9 cellular contexts compared by ENCODE assay signal in the genomic region with DNA sequence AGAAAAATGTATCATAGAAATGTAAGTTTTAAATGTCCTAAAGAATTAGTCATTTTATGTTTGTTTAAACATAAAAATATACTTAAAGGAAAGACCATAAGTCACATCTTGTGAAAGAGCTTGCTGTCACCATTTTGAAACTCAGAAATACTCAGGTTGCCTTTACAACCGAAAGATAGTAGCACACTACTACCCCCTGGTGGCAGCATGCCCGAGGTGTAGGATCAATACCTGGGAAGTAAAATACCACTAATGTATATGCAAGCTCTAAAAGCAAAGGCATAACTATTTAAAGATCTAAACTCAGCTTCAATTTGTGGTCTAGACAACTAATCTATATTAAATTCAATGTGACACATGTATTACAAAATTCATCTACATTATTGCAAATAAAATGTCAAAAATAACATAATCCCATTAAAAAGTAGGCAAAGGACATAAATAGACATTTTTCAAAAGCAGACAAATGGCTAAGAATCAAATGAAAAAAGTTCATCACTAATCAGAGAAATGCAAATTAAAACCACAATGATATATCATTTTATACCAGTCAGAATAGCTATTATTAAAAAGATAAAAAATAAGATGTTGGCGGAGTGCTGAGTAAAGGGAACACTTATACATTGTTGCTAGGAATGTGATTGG. TPM values are rescaled to one million over a fixed set of nuclear protein-coding genes. Genes with fewer than 3 reads are reported as not detected.
DNase-seq lines count a peak whose midpoint lies in the region; ATAC-seq and TF ChIP-seq lines count a peak whose summit lies in the region.
"Had no signal": no experiment of that assay in that cellular context is flagged by ENCODE, and none has a peak within 500 bp of the region (broad histone marks: within the 10 kb centered on the region; RNA-seq: fewer than 3 reads in every experiment).

No MANE protein-coding gene starts in this region.

- intact Hi-C loops in CD4-positive, alpha-beta memory T cell (cut with micrococcal nuclease) = loop anchor here (1.0 to 5.0 kb wide), 5 partner anchors 50 to 1069 kb away; a partner anchor contains a TSS
- intact Hi-C loops in natural killer cell (cut with micrococcal nuclease) = loop anchor here (10.0 kb wide), 1 partner anchor 87 kb away; no protein-coding TSS in a partner anchor

- H3K27me3 Mint-ChIP-seq in CD4-positive, alpha-beta memory T cell = no peaks in the 10 kb centered on the region
- no peaks in the 10 kb centered on the region for H3K27me3 Mint-ChIP-seq in natural killer cell (ENCODE audit: low read depth in 2 of 2)
- H3K27me3 Mint-ChIP-seq: IgD-negative memory B cell had no signal

- no peak for TF ChIP-seq POLR2A in erythroblast (IDR thresholded peaks at IDR 0.05; ENCODE audit: low read length)

- no peak overlapping the region for H3K4me3 Mint-ChIP-seq in CD4-positive, alpha-beta memory T cell
- no peak overlapping the region for H3K4me3 Mint-ChIP-seq in natural killer cell
- H3K4me3 Mint-ChIP-seq: IgD-negative memory B cell had no signal

- no peak overlapping the region for H3K27ac Mint-ChIP-seq in CD4-positive, alpha-beta memory T cell
- no peak overlapping the region for H3K27ac Mint-ChIP-seq in natural killer cell
- H3K27ac Mint-ChIP-seq: IgD-negative memory B cell had no signal

- no peaks in the 10 kb centered on the region for H3K4me1 ChIP-seq in CD4-positive, alpha-beta memory T cell (ENCODE audit: insufficient read depth, low read length)

- H3K27ac ChIP-seq in CD4-positive, alpha-beta memory T cell (ENCODE audit: low read depth, low read length) = no peak overlapping the region

- peak; percentile 78 to 85 (median 80) for DNase-seq in CD4-positive, alpha-beta memory T cell
- DNase-seq in HUDEP-2 (lab: John Stamatoyannopoulos, UW; ENCODE audit: unreplicated experiment in 76 of 76) (peak in 69 of 76 experiments; percentile 3 to 82 (median 57)), NOMO-1 treated with dmso at 0.1 percent for 144 hours (lab: John Stamatoyannopoulos, UW; ENCODE audit: unreplicated experiment) (peak; percentile 82), erythroblast (lab: John Stamatoyannopoulos, UW) (peak; percentile 77 to 86), natural killer cell (peak; percentile 69)
- peak; percentile 70 to 72 for DNase-seq in activated CD8-positive, alpha-beta memory T cell treated with anti-CD3 and anti-CD28 coated beads for 4 hours (ENCODE audit: low read depth in 2 of 2)
- peak; percentile 75 for DNase-seq in stimulated activated naive CD4-positive, alpha-beta T cell treated with Interleukin-2 at 50 U/mL for 16 hours (lab: John Stamatoyannopoulos, UW)

- peaks cover under 1 to 8% of the 10 kb centered on the region in 2 donors for H3K36me3 Mint-ChIP-seq in CD4-positive, alpha-beta memory T cell
- H3K36me3 Mint-ChIP-seq in natural killer cell = no peaks in the 10 kb centered on the region

- H3K9me3 ChIP-seq in CD4-positive, alpha-beta memory T cell (ENCODE audit: control insufficient read depth in 1 of 2, low read length in 2 of 2) = no peaks in the 10 kb centered on the region

- H3K4me1 Mint-ChIP-seq in CD4-positive, alpha-beta memory T cell = peaks cover 0 to 4% (median under 1%) of the 10 kb centered on the region in 4 donors
- H3K4me1 Mint-ChIP-seq in natural killer cell = peaks cover 0 to 4% of the 10 kb centered on the region in 2 donors
- H3K4me1 Mint-ChIP-seq: IgD-negative memory B cell had no signal

- no peaks in the 10 kb centered on the region for H3K27me3 ChIP-seq in CD4-positive, alpha-beta memory T cell (ENCODE audit: insufficient read depth, low read length)

- H3K4me3 ChIP-seq in CD4-positive, alpha-beta memory T cell (ENCODE audit: low read length in 2 of 2) = no peak overlapping the region

- TF ChIP-seq CTCF in natural killer cell (IDR thresholded peaks at IDR 0.05) = peak; percentile 98

- H3K36me3 ChIP-seq in CD4-positive, alpha-beta memory T cell (ENCODE audit: insufficient read depth, low read length) = no peaks in the 10 kb centered on the region

- no peaks in the 10 kb centered on the region for H3K9me3 Mint-ChIP-seq in CD4-positive, alpha-beta memory T cell
- H3K9me3 Mint-ChIP-seq in natural killer cell = no peaks in the 10 kb centered on the region
- H3K9me3 Mint-ChIP-seq: IgD-negative memory B cell had no signal

- CTCF ChIA-PET in CD4-positive, alpha-beta memory T cell (lab: Charles Lee; ENCODE audit: partially characterized antibody) = interaction anchor here (0.7 to 3.8 kb wide), 24 partner anchors 8 to 610 kb away, joined by 3 to 26 read pairs (median 6); a partner anchor contains a TSS

- peak; percentile 81 for ATAC-seq in GM19452 (IDR thresholded peaks at IDR 0.05; ENCODE audit: unreplicated experiment)
- peak; percentile 84 to 99 (median 98) for ATAC-seq in natural killer cell

- POLR2A ChIA-PET in CD4-positive, alpha-beta memory T cell (lab: Charles Lee; ENCODE audit: partially characterized antibody) = interaction anchor here (1.5 to 2.0 kb wide), 4 partner anchors 47 to 125 kb away, joined by 5 to 10 read pairs (median 8); a partner anchor contains a TSS

RNA-seq across cellular contexts. Expression of a gene that starts 47.7 kb away (rescaled TPM):
- total RNA-seq in CD4-positive, alpha-beta memory T cell = 1 to 10 TPM; 2.9 to 4.5 TPM
- polyA plus RNA-seq in CD4-positive, alpha-beta memory T cell = 1 to 10 TPM; 2.5 to 4.6 TPM
- total RNA-seq in natural killer cell = 10 to 100 TPM; 38.4 to 51.5 (median 44.5) TPM

Comparison
In these comparisons a context has a peak if more than half of its experiments do, and no peak if none do; other contexts are left out.
1. RNA of a gene that starts 47.7 kb away (total RNA-seq): 38.4 to 51.5 TPM in natural killer cell; 2.9 to 4.5 TPM in CD4-positive, alpha-beta memory T cell; every median in the first group is over 4 times any median in the second.
2. Peak in every context shown above with its lines, with median percentiles within 50 percentile points of each other: DNase-seq.